ENCODE assay signal across 28 cellular contexts in genomic region chr3:62531981-62532380, GRCh38.
"Had no signal": no experiment of that assay in that cellular context is flagged by ENCODE, and none has a peak within 500 bp of the region (broad histone marks: within the 10 kb centered on the region; RNA-seq: fewer than 3 reads in every experiment).

No MANE protein-coding gene starts in this region.

- H3K9ac ChIP-seq: parathyroid adenoma had no signal

- H3K4me1 ChIP-seq: psoas muscle, right lobe of liver, sigmoid colon, stomach, thyroid gland, tibial nerve, upper lobe of left lung, vagina had no signal

- ATAC-seq: natural killer cell treated with Interleukin-12 subunit alpha and Interleukin-12 subunit beta and Interleukin-15 and Interleukin-18, amount 100 ng/mL, for 72 hours; psoas muscle; right cardiac atrium; right lobe of liver; stimulated activated effector memory CD8-positive, alpha-beta T cell treated with anti-CD3 and anti-CD28 coated beads, Interleukin-12 subunit alpha, Interleukin-12 subunit beta, amount 100 ng/mL, for 72 hours; stimulated activated naive B cell treated with anti-CD40 and anti-IgM and Interleukin-4, amounts not matched to agents 10 μg/mL and 1 μg/mL and 100 μg/mL, for 72 hours had no signal

- H3K9me3 ChIP-seq: neutrophil, ovary, psoas muscle, right lobe of liver, sigmoid colon, stomach, thoracic aorta, thyroid gland, tibial nerve, upper lobe of left lung, vagina had no signal

- H3K36me3 ChIP-seq: neutrophil, ovary, right lobe of liver, sigmoid colon, stomach, thoracic aorta, thyroid gland, tibial nerve, upper lobe of left lung, vagina had no signal

- H3K79me2 ChIP-seq: parathyroid adenoma had no signal

- H3K27ac ChIP-seq: neutrophil, ovary, parathyroid adenoma, psoas muscle, right lobe of liver, sigmoid colon, stomach, thoracic aorta, thyroid gland, tibial nerve, upper lobe of left lung, vagina had no signal

- DNase-seq: nephron progenitor cell; nucleus accumbens; ovary; psoas muscle; right cardiac atrium; right lobe of liver; sigmoid colon; small intestine; stimulated activated CD4-positive, alpha-beta T cell treated with anti-CD3 and anti-CD28 coated beads, Interleukin-15, amount 100 ng/mL, for 24 hours; stimulated activated CD4-positive, alpha-beta T cell treated with anti-CD3 and anti-CD28 coated beads, Interleukin-2, amount 100 ng/mL, for 24 hours; stimulated activated CD4-positive, alpha-beta T cell treated with anti-CD3 and anti-CD28 coated beads, Interleukin-2, amount 100 ng/mL, for 48 hours; stimulated activated CD4-positive, alpha-beta T cell treated with anti-CD3 and anti-CD28 coated beads, Interleukin-4, amount 100 ng/mL, for 24 hours; stimulated activated naive B cell treated with anti-CD40 and anti-IgM and Interleukin-4, amounts not matched to agents 10 μg/mL and 1 μg/mL and 100 μg/mL, for 72 hours; stimulated activated naive CD4-positive, alpha-beta T cell treated with Interleukin-2 at 50 U/mL for 16 hours; stomach; thyroid gland; trophoblast cell; upper lobe of left lung had no signal

- H3K27me3 ChIP-seq: neutrophil, ovary, right lobe of liver, sigmoid colon, stomach, thyroid gland, tibial nerve, upper lobe of left lung, vagina had no signal

- H3K36me3 Mint-ChIP-seq: natural killer cell treated with Interleukin-12 subunit alpha and Interleukin-12 subunit beta and Interleukin-15 and Interleukin-18, amount 100 ng/mL, for 72 hours; stimulated activated effector memory CD8-positive, alpha-beta T cell treated with anti-CD3 and anti-CD28 coated beads, Interleukin-12 subunit alpha, Interleukin-12 subunit beta, amount 100 ng/mL, for 72 hours; stimulated activated naive B cell treated with anti-CD40 and anti-IgM and Interleukin-4, amounts not matched to agents 10 μg/mL and 1 μg/mL and 100 μg/mL, for 72 hours had no signal

- H2AFZ ChIP-seq: parathyroid adenoma had no signal

- H3K4me3 ChIP-seq: ovary, psoas muscle, right lobe of liver, sigmoid colon, stomach, thoracic aorta, thyroid gland, tibial nerve, upper lobe of left lung, vagina had no signal

- H3K4me3 Mint-ChIP-seq: natural killer cell treated with Interleukin-12 subunit alpha and Interleukin-12 subunit beta and Interleukin-15 and Interleukin-18, amount 100 ng/mL, for 72 hours; nephron progenitor cell; neural crest cell; stimulated activated effector memory CD8-positive, alpha-beta T cell treated with anti-CD3 and anti-CD28 coated beads, Interleukin-12 subunit alpha, Interleukin-12 subunit beta, amount 100 ng/mL, for 72 hours; stimulated activated naive B cell treated with anti-CD40 and anti-IgM and Interleukin-4, amounts not matched to agents 10 μg/mL and 1 μg/mL and 100 μg/mL, for 72 hours; stimulated activated naive CD8-positive, alpha-beta T cell treated with anti-CD3 and anti-CD28 coated beads, Interleukin-15, Interleukin-2, amounts not matched to agents 100 ng/mL and 50 ng/mL, for 24 hours had no signal

- H3K4me1 Mint-ChIP-seq: neural crest cell; stimulated activated effector memory CD8-positive, alpha-beta T cell treated with anti-CD3 and anti-CD28 coated beads, Interleukin-12 subunit alpha, Interleukin-12 subunit beta, amount 100 ng/mL, for 72 hours; stimulated activated naive B cell treated with anti-CD40 and anti-IgM and Interleukin-4, amounts not matched to agents 10 μg/mL and 1 μg/mL and 100 μg/mL, for 72 hours had no signal

- H3K9me3 Mint-ChIP-seq: nephron progenitor cell; neural crest cell; stimulated activated effector memory CD8-positive, alpha-beta T cell treated with anti-CD3 and anti-CD28 coated beads, Interleukin-12 subunit alpha, Interleukin-12 subunit beta, amount 100 ng/mL, for 72 hours; stimulated activated naive B cell treated with anti-CD40 and anti-IgM and Interleukin-4, amounts not matched to agents 10 μg/mL and 1 μg/mL and 100 μg/mL, for 72 hours; stimulated activated naive CD8-positive, alpha-beta T cell treated with anti-CD3 and anti-CD28 coated beads, Interleukin-15, Interleukin-2, amounts not matched to agents 100 ng/mL and 50 ng/mL, for 24 hours had no signal

- H3K27ac Mint-ChIP-seq: natural killer cell treated with Interleukin-12 subunit alpha and Interleukin-12 subunit beta and Interleukin-15 and Interleukin-18, amount 100 ng/mL, for 72 hours; nephron progenitor cell; progenitor cell of endocrine pancreas; stimulated activated effector memory CD8-positive, alpha-beta T cell treated with anti-CD3 and anti-CD28 coated beads, Interleukin-12 subunit alpha, Interleukin-12 subunit beta, amount 100 ng/mL, for 72 hours; stimulated activated naive B cell treated with anti-CD40 and anti-IgM and Interleukin-4, amounts not matched to agents 10 μg/mL and 1 μg/mL and 100 μg/mL, for 72 hours; stimulated activated naive CD8-positive, alpha-beta T cell treated with anti-CD3 and anti-CD28 coated beads, Interleukin-15, Interleukin-2, amounts not matched to agents 100 ng/mL and 50 ng/mL, for 24 hours had no signal

- H3K27me3 Mint-ChIP-seq: natural killer cell treated with Interleukin-12 subunit alpha and Interleukin-12 subunit beta and Interleukin-15 and Interleukin-18, amount 100 ng/mL, for 72 hours; progenitor cell of endocrine pancreas; stimulated activated naive B cell treated with anti-CD40 and anti-IgM and Interleukin-4, amounts not matched to agents 10 μg/mL and 1 μg/mL and 100 μg/mL, for 72 hours had no signal
